27 cellular contexts compared by ENCODE assay signal in genomic region chr19:1866693-1867358, GRCh38. TPM values are rescaled to one million over a fixed set of nuclear protein-coding genes. Genes with fewer than 3 reads are reported as not detected.
DNase-seq lines count a peak whose midpoint lies in the region; ATAC-seq, FAIRE-seq and TF ChIP-seq lines count a peak whose summit lies in the region.
"Had no signal": no experiment of that assay in that cellular context is flagged by ENCODE, and none has a peak within 500 bp of the region (broad histone marks: within the 10 kb centered on the region; RNA-seq: fewer than 3 reads in every experiment).

No MANE protein-coding gene starts in this region.

- DNase-seq in CD4-positive, alpha-beta T cell, result no peak
- DNase-seq in H1 (ENCODE audit: low read depth in 1 of 2, low spot score in 2 of 2), result no peak
- no peak for DNase-seq in neural crest cell (ENCODE audit: low read depth, low spot score)
- no peak for DNase-seq in foreskin fibroblast
- no peak for DNase-seq in GM19239 (ENCODE audit: insufficient read length, low spot score)
- DNase-seq in MCF 10A (ENCODE audit: unreplicated experiment), result no peak
- DNase-seq: activated CD4-positive, alpha-beta T cell treated with anti-CD3 and anti-CD28 coated beads, Interleukin-2, amount 10 ng/mL, durations not matched to agents 24 days and 14 days; central memory CD4-positive, alpha-beta T cell; endodermal cell; foreskin melanocyte; GM23248; HFFc6; Karpas-422; left cardiac atrium; mammary epithelial cell; NCI-H1436 treated with DMSO at 0.1 percent for 48 hours; occipital lobe; SK-N-SH; T-helper 2 cell; trophoblast cell had no signal

- H3K79me2 ChIP-seq in H1 (ENCODE audit: control insufficient read depth in 1 of 2, insufficient read depth in 2 of 2, low read length in 2 of 2), result peaks cover 5 to 8% of the 10 kb centered on the region in 2 experiments; a peak in 2 of 4 replicates

- H3K27ac Mint-ChIP-seq in CD4-positive, alpha-beta T cell, result peak overlapping the region; percentile 36
- H3K27ac Mint-ChIP-seq in neural crest cell (ENCODE audit: unreplicated experiment) (no peak overlapping the region), MCF 10A (ENCODE audit: low read depth, unreplicated experiment) (no peak overlapping the region)
- H3K27ac Mint-ChIP-seq: activated CD4-positive, alpha-beta T cell treated with anti-CD3 and anti-CD28 coated beads, Interleukin-2, amount 10 ng/mL, durations not matched to agents 24 days and 14 days; endodermal cell; HFFc6 had no signal

- H2AFZ ChIP-seq in H1 (ENCODE audit: low read length), result no peak overlapping the region
- H2AFZ ChIP-seq: GM23248 had no signal

- no peaks in the 10 kb centered on the region for H3K9me3 Mint-ChIP-seq in CD4-positive, alpha-beta T cell
- H3K9me3 Mint-ChIP-seq in neural crest cell (no peaks in the 10 kb centered on the region), MCF 10A (ENCODE audit: unreplicated experiment) (no peaks in the 10 kb centered on the region)
- H3K9me3 Mint-ChIP-seq: activated CD4-positive, alpha-beta T cell treated with anti-CD3 and anti-CD28 coated beads, Interleukin-2, amount 10 ng/mL, durations not matched to agents 24 days and 14 days; dendritic cell treated with granulocyte-macrophage colony-stimulating factor and Interleukin-4, amounts not matched to agents 40 ng/mL and 50 ng/mL, for 4 days; endodermal cell; HFFc6 had no signal

- peaks cover 2% of the 10 kb centered on the region; the same call in 1 of the 2 replicates for H3K23me2 ChIP-seq in H1 (ENCODE audit: low read depth, low read length)

- no peak overlapping the region for H3K4me2 ChIP-seq in H1 (ENCODE audit: insufficient read depth in 1 of 2, low read depth in 2 of 2, low read length in 2 of 2)
- H3K4me2 ChIP-seq: SK-N-SH had no signal

- no peak for TF ChIP-seq RAD21 in H1 (IDR thresholded peaks at IDR 0.05 in 1 of 2, conservative IDR thresholded peaks at IDR 0.05 in 1 of 2; ENCODE audit: low read depth in 2 of 2, low read length in 2 of 2)

- no peaks in the 10 kb centered on the region for H3K9me3 ChIP-seq in CD4-positive, alpha-beta T cell (ENCODE audit: control insufficient read depth, low read length)
- no peaks in the 10 kb centered on the region for H3K9me3 ChIP-seq in H1 (ENCODE audit: insufficient read depth in 2 of 2, low read depth in 1 of 2, low read length in 1 of 2)
- H3K9me3 ChIP-seq: esophagus muscularis mucosa, SK-N-SH had no signal

- BruUV-seq in MCF 10A (replicated peaks; lab: Mats Ljungman, UMichigan), result no TSS peak

- H3K4me1 ChIP-seq in H1 (replicated peaks in 1 of 4; ENCODE audit: control insufficient read depth in 3 of 4, insufficient read depth in 4 of 4, low read length in 3 of 4), result peaks cover 0 to 8% (median 5%) of the 10 kb centered on the region in 4 experiments; a peak in 3 of 7 replicates

- ATAC-seq in CD4-positive, alpha-beta T cell (ENCODE audit: poor library complexity), result no peak
- ATAC-seq: left cardiac atrium had no signal

- peaks cover 4 to 13% of the 10 kb centered on the region in 2 experiments for H4K20me1 ChIP-seq in H1 (replicated peaks in 1 of 2; ENCODE audit: control insufficient read depth in 1 of 2, insufficient read depth in 2 of 2, low read length in 2 of 2)

- H2BK120ac ChIP-seq in H1 (replicated peaks; ENCODE audit: low read depth, low read length), result no peak overlapping the region

- no peak overlapping the region for H3K18ac ChIP-seq in H1 (ENCODE audit: extremely low read depth, low read length)

- H4K8ac ChIP-seq in H1 (ENCODE audit: extremely low read depth, insufficient read depth, low read length), result no peak overlapping the region

- 0 out of 7 replicates have a peak overlapping the region, but pooled peaks of 1 of the 4 experiments have one; percentile 11 for H3K9ac ChIP-seq in H1 (replicated peaks in 1 of 4; ENCODE audit: extremely low read depth in 1 of 4, low read depth in 3 of 4, low read length in 3 of 4)
- H3K9ac ChIP-seq: GM23248, SK-N-SH had no signal

- H2BK20ac ChIP-seq in H1 (ENCODE audit: low read length), result no peak overlapping the region

- H3K79me1 ChIP-seq in H1 (ENCODE audit: low read depth, low read length), result 0 out of 2 replicates have a peak, but pooled peaks cover 2% of the 10 kb centered on the region

- peaks cover 17% of the 10 kb centered on the region for H3K4me1 Mint-ChIP-seq in CD4-positive, alpha-beta T cell (ENCODE audit: low read depth)
- H3K4me1 Mint-ChIP-seq in neural crest cell (peaks cover 9% of the 10 kb centered on the region), MCF 10A (ENCODE audit: insufficient read depth, unreplicated experiment) (no peaks in the 10 kb centered on the region)

- H3K4me3 Mint-ChIP-seq in CD4-positive, alpha-beta T cell, result peak overlapping the region; percentile 45
- H3K4me3 Mint-ChIP-seq in neural crest cell, result peak overlapping the region; percentile 68
- H3K4me3 Mint-ChIP-seq in MCF 10A (ENCODE audit: unreplicated experiment), result no peak overlapping the region
- H3K4me3 Mint-ChIP-seq: activated CD4-positive, alpha-beta T cell treated with anti-CD3 and anti-CD28 coated beads, Interleukin-2, amount 10 ng/mL, durations not matched to agents 24 days and 14 days; dendritic cell treated with granulocyte-macrophage colony-stimulating factor and Interleukin-4, amounts not matched to agents 40 ng/mL and 50 ng/mL, for 4 days; endodermal cell; HFFc6 had no signal

- no peak overlapping the region for H3K4ac ChIP-seq in H1 (replicated peaks; ENCODE audit: insufficient read length, low read depth, low read length)

- no peak overlapping the region for H4K91ac ChIP-seq in H1 (replicated peaks; ENCODE audit: insufficient read length, low read length)

- H2BK5ac ChIP-seq in H1 (ENCODE audit: low read depth, low read length), result no peak overlapping the region

- CTCF ChIA-PET in CD4-positive, alpha-beta T cell (lab: Charles Lee), result interaction anchor here (0.7 kb wide), 1 partner anchor 60 kb away, joined by 3 read pairs; no protein-coding TSS in a partner anchor
- CTCF ChIA-PET in H1 (lab: Charles Lee; ENCODE audit: partially characterized antibody) (interaction anchor here (0.5 to 2.6 kb wide), 11 partner anchors 9 to 412 kb away, joined by 3 to 9 read pairs (median 4); no protein-coding TSS in a partner anchor), MCF 10A (lab: Yijun Ruan, JAX) (interaction anchor here (0.6 to 1.2 kb wide), 4 partner anchors 9 to 770 kb away, joined by 3 to 11 read pairs (median 4); no protein-coding TSS in a partner anchor)

- no peak overlapping the region for H3K4me3 ChIP-seq in H1 (ENCODE audit: extremely low read depth in 1 of 4, insufficient read depth in 2 of 4, low read depth in 3 of 4, low read length in 4 of 4)
- no peak overlapping the region for H3K4me3 ChIP-seq in foreskin fibroblast (ENCODE audit: low read depth in 1 of 2, low read length in 2 of 2)
- H3K4me3 ChIP-seq: esophagus muscularis mucosa, GM23248, skin epidermis had no signal

- H4K5ac ChIP-seq in H1 (ENCODE audit: insufficient read length, low read depth, low read length), result no peak overlapping the region

- no peak for TF ChIP-seq POLR2A in H1 (IDR thresholded peaks at IDR 0.05; ENCODE audit: control extremely low read depth in 1 of 2, low read depth in 2 of 2, low read length in 2 of 2)

- no peak overlapping the region for H2AK5ac ChIP-seq in H1 (ENCODE audit: low read depth, low read length)

- intact Hi-C loops in CD4-positive, alpha-beta T cell (cut with DNase I, micrococcal nuclease), result no loop called here
- intact Hi-C loops in MCF 10A (cut with micrococcal nuclease), result no loop called here

- peaks cover 25% of the 10 kb centered on the region for H3K36me3 Mint-ChIP-seq in CD4-positive, alpha-beta T cell (ENCODE audit: low read depth)
- H3K36me3 Mint-ChIP-seq in neural crest cell (ENCODE audit: low read depth) (no peaks in the 10 kb centered on the region), MCF 10A (ENCODE audit: insufficient read depth, unreplicated experiment) (peaks cover 26% of the 10 kb centered on the region)

- no peak overlapping the region for H3K56ac ChIP-seq in H1 (replicated peaks; ENCODE audit: insufficient read length, low read depth, low read length)

- no peaks in the 10 kb centered on the region for H3K36me3 ChIP-seq in H1 (ENCODE audit: control insufficient read depth in 2 of 4, insufficient read depth in 4 of 4, low read length in 3 of 4)

- TF ChIP-seq CTCF in 22Rv1 (IDR thresholded peaks at IDR 0.05), result no peak
- no peak for TF ChIP-seq CTCF in CD4-positive, alpha-beta T cell (IDR thresholded peaks at IDR 0.05)
- TF ChIP-seq CTCF in H1 (IDR thresholded peaks at IDR 0.05; ENCODE audit: control extremely low read depth in 1 of 3, insufficient read depth in 1 of 3, low read depth in 1 of 3, low read length in 3 of 3), result no peak
- TF ChIP-seq CTCF in neural crest cell (conservative IDR thresholded peaks at IDR 0.05), result no peak
- no peak for TF ChIP-seq CTCF in foreskin fibroblast (IDR thresholded peaks at IDR 0.05; ENCODE audit: low read depth, low read length)
- no peak for TF ChIP-seq CTCF in MCF 10A (IDR thresholded peaks at IDR 0.05; ENCODE audit: unreplicated experiment)

- H3K14ac ChIP-seq in H1 (ENCODE audit: insufficient read length), result no peak overlapping the region

- no peak for TF ChIP-seq EP300 in H1 (IDR thresholded peaks at IDR 0.05; ENCODE audit: borderline replicate concordance in 1 of 2, low read depth in 2 of 2, low read length in 2 of 2)

- H3K27me3 Mint-ChIP-seq in CD4-positive, alpha-beta T cell, result no peaks in the 10 kb centered on the region
- peaks cover 7% of the 10 kb centered on the region for H3K27me3 Mint-ChIP-seq in neural crest cell (ENCODE audit: low read depth)
- H3K27me3 Mint-ChIP-seq in MCF 10A (ENCODE audit: insufficient read depth, unreplicated experiment), result no peaks in the 10 kb centered on the region
- H3K27me3 Mint-ChIP-seq: activated CD4-positive, alpha-beta T cell treated with anti-CD3 and anti-CD28 coated beads, Interleukin-2, amount 10 ng/mL, durations not matched to agents 24 days and 14 days; dendritic cell treated with granulocyte-macrophage colony-stimulating factor and Interleukin-4, amounts not matched to agents 40 ng/mL and 50 ng/mL, for 4 days had no signal

- H3K27ac ChIP-seq in 22Rv1, result peak overlapping the region; percentile 93; the same call in 1 of the 2 replicates
- no peak overlapping the region for H3K27ac ChIP-seq in CD4-positive, alpha-beta T cell (ENCODE audit: low read depth, low read length)
- no peak overlapping the region for H3K27ac ChIP-seq in H1 (ENCODE audit: low read depth, low read length)
- H3K27ac ChIP-seq: C4-2B, esophagus muscularis mucosa, GM23248, HL-60, skin epidermis had no signal

- H3K23ac ChIP-seq in H1 (ENCODE audit: insufficient read length), result no peak overlapping the region

- POLR2A ChIA-PET in CD4-positive, alpha-beta T cell (lab: Charles Lee), result interaction anchor here (1.2 to 3.6 kb wide), 2 partner anchors 9 kb away, joined by 3 to 41 read pairs; no protein-coding TSS in a partner anchor
- POLR2A ChIA-PET in H1 (lab: Charles Lee; ENCODE audit: partially characterized antibody), result interaction anchor here (1.0 to 2.5 kb wide), 3 partner anchors 9 to 61 kb away, joined by 3 to 13 read pairs (median 4); no protein-coding TSS in a partner anchor
- POLR2A ChIA-PET in MCF 10A (lab: Yijun Ruan, JAX), result interaction anchor here (0.7 to 2.9 kb wide), 3 partner anchors 8 to 1231 kb away, joined by 3 to 16 read pairs (median 8); partner anchors contain the start of gene ABHD17A

- 86% methylated on average over 8 of the region's 8 CpGs; no CpG with 5 or more reads in 1 of the 2 experiments for WGBS in H1 (ENCODE audit: extremely low coverage in 1 of 2, insufficient coverage in 1 of 2, insufficient read length in 1 of 2, insufficient replicate concordance in 2 of 2, low coverage in 1 of 2, low lambda C conversion rate in 2 of 2, missing lambda C conversion rate in 1 of 2), 2 experiments

- no peaks in the 10 kb centered on the region for H3K27me3 ChIP-seq in CD4-positive, alpha-beta T cell (ENCODE audit: control insufficient read depth, insufficient read depth, low read length)
- H3K27me3 ChIP-seq in H1 (replicated peaks in 1 of 4; ENCODE audit: control insufficient read depth in 3 of 4, extremely low read depth in 1 of 4, insufficient read depth in 3 of 4, low read length in 3 of 4), result peaks cover 0 to 6% (median 2%) of the 10 kb centered on the region in 4 experiments; a peak in 5 of 7 replicates

- FAIRE-seq in H1 (lab: Jason Lieb, UNC), result no peak
- FAIRE-seq in GM19239 (lab: Jason Lieb, UNC), result no peak
- FAIRE-seq: GM12891 had no signal

- H2BK15ac ChIP-seq in H1 (ENCODE audit: low read length), result no peak overlapping the region

- H2BK12ac ChIP-seq in H1 (ENCODE audit: low read depth, low read length), result no peak overlapping the region

RNA-seq across cellular contexts. Expression of gene KLF16, which starts 3.4 kb away (rescaled TPM):
- total RNA-seq in CD4-positive, alpha-beta T cell, result 10 to 100 TPM; 83.8 to 89.2 TPM
- 45.9 and 53.2 TPM in 2 replicates for total RNA-seq in H1 (2021; fragmentation: NEBNext Ultra II Directional; extraction: Animal tissue kit (Norgen Biotek cat#: 25700))
- 14.3 and 44.7 TPM in 2 replicates for polyA plus RNA-seq in H1 (2011; rRNA removed)
- 15.0 TPM for polyA plus RNA-seq in H1 (2011; cell fraction: cytosol; rRNA removed)
- 29.0 TPM for polyA plus RNA-seq in H1 (2011; cell fraction: nucleus; rRNA removed)
- polyA plus RNA-seq in H1 (2012, experiment 1 of 2), result 15.6 to 26.7 TPM (median 23.8 TPM) in 4 replicates
- 21.5 TPM for polyA plus RNA-seq in H1 (2012, experiment 2 of 2)
- polyA plus RNA-seq in H1 (2013, experiment 1 of 2), result 27.2 TPM
- polyA plus RNA-seq in H1 (2013, experiment 2 of 2), result 28.5 TPM
- 1.1 and 2.2 TPM in 2 replicates for polyA minus RNA-seq in H1 (2011; rRNA and poly(A)+ RNA removed)
- polyA minus RNA-seq in H1 (2011; cell fraction: cytosol; rRNA and poly(A)+ RNA removed), result 32.1 TPM
- 10.4 TPM for polyA minus RNA-seq in H1 (2011; cell fraction: nucleus; rRNA and poly(A)+ RNA removed)
- total RNA-seq in neural crest cell (18.9 and 20.7 TPM in 2 replicates), MCF 10A (2022) (27.0 and 45.5 TPM in 2 replicates)

RNA-seq across cellular contexts. Expression of gene ABHD17A, which starts 18.5 kb away (rescaled TPM):
- 100 to 1,000 TPM; 156 to 172 TPM for total RNA-seq in CD4-positive, alpha-beta T cell
- total RNA-seq in H1 (2021; fragmentation: NEBNext Ultra II Directional; extraction: Animal tissue kit (Norgen Biotek cat#: 25700)), result 41.2 and 45.3 TPM in 2 replicates
- 87.4 and 98.0 TPM in 2 replicates for polyA plus RNA-seq in H1 (2011; rRNA removed)
- polyA plus RNA-seq in H1 (2011; cell fraction: cytosol; rRNA removed), result 60.4 TPM
- polyA plus RNA-seq in H1 (2011; cell fraction: nucleus; rRNA removed), result 86.1 TPM
- 15.8 to 35.0 TPM (median 33.1 TPM) in 4 replicates for polyA plus RNA-seq in H1 (2012, experiment 1 of 2)
- 33.7 TPM for polyA plus RNA-seq in H1 (2012, experiment 2 of 2)
- 35.1 TPM for polyA plus RNA-seq in H1 (2013, experiment 1 of 2)
- polyA plus RNA-seq in H1 (2013, experiment 2 of 2), result 34.7 TPM
- polyA minus RNA-seq in H1 (2011; rRNA and poly(A)+ RNA removed), result 8.1 and 11.4 TPM in 2 replicates
- 24.5 TPM for polyA minus RNA-seq in H1 (2011; cell fraction: cytosol; rRNA and poly(A)+ RNA removed)
- 18.1 TPM for polyA minus RNA-seq in H1 (2011; cell fraction: nucleus; rRNA and poly(A)+ RNA removed)
- total RNA-seq in neural crest cell, result 73.9 and 74.1 TPM in 2 replicates
- 38.9 and 39.5 TPM in 2 replicates for total RNA-seq in MCF 10A (2022)

RNA-seq across cellular contexts. Expression of gene REXO1, which starts 18.5 kb away (rescaled TPM):
- 100 to 1,000 TPM; 106 to 114 TPM for total RNA-seq in CD4-positive, alpha-beta T cell
- 42.4 and 44.3 TPM in 2 replicates for total RNA-seq in H1 (2021; fragmentation: NEBNext Ultra II Directional; extraction: Animal tissue kit (Norgen Biotek cat#: 25700))
- 44.3 and 69.6 TPM in 2 replicates for polyA plus RNA-seq in H1 (2011; rRNA removed)
- 21.3 TPM for polyA plus RNA-seq in H1 (2011; cell fraction: cytosol; rRNA removed)
- polyA plus RNA-seq in H1 (2011; cell fraction: nucleus; rRNA removed), result 69.2 TPM
- polyA plus RNA-seq in H1 (2012, experiment 1 of 2), result 35.1 to 44.9 TPM (median 43.7 TPM) in 4 replicates
- 33.4 TPM for polyA plus RNA-seq in H1 (2012, experiment 2 of 2)
- polyA plus RNA-seq in H1 (2013, experiment 1 of 2), result 22.8 TPM
- 21.3 TPM for polyA plus RNA-seq in H1 (2013, experiment 2 of 2)
- polyA minus RNA-seq in H1 (2011; rRNA and poly(A)+ RNA removed), result 18.8 and 19.5 TPM in 2 replicates
- 24.8 TPM for polyA minus RNA-seq in H1 (2011; cell fraction: cytosol; rRNA and poly(A)+ RNA removed)
- polyA minus RNA-seq in H1 (2011; cell fraction: nucleus; rRNA and poly(A)+ RNA removed), result 20.1 TPM
- total RNA-seq in neural crest cell (40.8 and 45.3 TPM in 2 replicates), MCF 10A (2022) (28.7 and 36.4 TPM in 2 replicates)

RNA-seq across cellular contexts. Expression of gene ADAT3, which starts 38.4 kb away (rescaled TPM):
- 1 to 10 TPM; 7.9 to 8.2 TPM for total RNA-seq in CD4-positive, alpha-beta T cell
- 10.2 and 10.8 TPM in 2 replicates for total RNA-seq in H1 (2021; fragmentation: NEBNext Ultra II Directional; extraction: Animal tissue kit (Norgen Biotek cat#: 25700))
- polyA plus RNA-seq in H1 (2011; rRNA removed), result 5.4 and 9.8 TPM in 2 replicates
- polyA plus RNA-seq in H1 (2011; cell fraction: cytosol; rRNA removed), result 3.8 TPM
- polyA plus RNA-seq in H1 (2011; cell fraction: nucleus; rRNA removed), result 8.3 TPM
- polyA plus RNA-seq in H1 (2012, experiment 1 of 2), result 2.4 to 6.3 TPM (median 5.5 TPM) in 4 replicates
- 4.1 TPM for polyA plus RNA-seq in H1 (2012, experiment 2 of 2)
- polyA plus RNA-seq in H1 (2013, experiment 1 of 2), result 7.0 TPM
- 6.6 TPM for polyA plus RNA-seq in H1 (2013, experiment 2 of 2)
- 1.0 TPM in 1 of 2 replicates, not detected in the other for polyA minus RNA-seq in H1 (2011; rRNA and poly(A)+ RNA removed)
- polyA minus RNA-seq in H1 (2011; cell fraction: cytosol; rRNA and poly(A)+ RNA removed), result 7.4 TPM
- polyA minus RNA-seq in H1 (2011; cell fraction: nucleus; rRNA and poly(A)+ RNA removed), result 7.8 TPM
- total RNA-seq in neural crest cell, result 13.7 and 14.1 TPM in 2 replicates
- 6.8 and 6.9 TPM in 2 replicates for total RNA-seq in MCF 10A (2022)

RNA-seq across cellular contexts. Expression of gene SCAMP4, which starts 38.4 kb away (rescaled TPM):
- 10 to 100 TPM; 12.7 to 15.4 TPM for total RNA-seq in CD4-positive, alpha-beta T cell
- 61.4 and 65.7 TPM in 2 replicates for total RNA-seq in H1 (2021; fragmentation: NEBNext Ultra II Directional; extraction: Animal tissue kit (Norgen Biotek cat#: 25700))
- polyA plus RNA-seq in H1 (2011; rRNA removed), result 17.1 and 39.6 TPM in 2 replicates
- 24.4 TPM for polyA plus RNA-seq in H1 (2011; cell fraction: cytosol; rRNA removed)
- polyA plus RNA-seq in H1 (2011; cell fraction: nucleus; rRNA removed), result 75.6 TPM
- 35.8 to 66.0 TPM (median 58.3 TPM) in 4 replicates for polyA plus RNA-seq in H1 (2012, experiment 1 of 2)
- polyA plus RNA-seq in H1 (2012, experiment 2 of 2), result 37.8 TPM
- polyA plus RNA-seq in H1 (2013, experiment 1 of 2), result 58.4 TPM
- polyA plus RNA-seq in H1 (2013, experiment 2 of 2), result 60.6 TPM
- 20.5 TPM in 2 replicates for polyA minus RNA-seq in H1 (2011; rRNA and poly(A)+ RNA removed)
- 26.4 TPM for polyA minus RNA-seq in H1 (2011; cell fraction: cytosol; rRNA and poly(A)+ RNA removed)
- 39.3 TPM for polyA minus RNA-seq in H1 (2011; cell fraction: nucleus; rRNA and poly(A)+ RNA removed)
- total RNA-seq in neural crest cell (71.2 and 79.9 TPM in 2 replicates), MCF 10A (2022) (48.7 and 67.2 TPM in 2 replicates)
